In the genomic region with DNA sequence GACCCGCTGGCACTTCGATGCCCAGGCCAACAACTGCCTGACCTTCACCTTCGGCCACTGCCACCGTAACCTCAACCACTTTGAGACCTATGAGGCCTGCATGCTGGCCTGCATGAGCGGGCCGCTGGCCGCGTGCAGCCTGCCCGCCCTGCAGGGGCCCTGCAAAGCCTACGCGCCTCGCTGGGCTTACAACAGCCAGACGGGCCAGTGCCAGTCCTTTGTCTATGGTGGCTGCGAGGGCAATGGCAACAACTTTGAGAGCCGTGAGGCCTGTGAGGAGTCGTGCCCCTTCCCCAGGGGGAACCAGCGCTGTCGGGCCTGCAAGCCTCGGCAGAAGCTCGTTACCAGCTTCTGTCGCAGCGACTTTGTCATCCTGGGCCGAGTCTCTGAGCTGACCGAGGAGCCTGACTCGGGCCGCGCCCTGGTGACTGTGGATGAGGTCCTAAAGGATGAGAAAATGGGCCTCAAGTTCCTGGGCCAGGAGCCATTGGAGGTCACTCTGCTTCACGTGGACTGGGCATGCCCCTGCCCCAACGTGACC, we compare ENCODE assay signal across 1 cellular context.
TF ChIP-seq lines count a peak whose summit lies in the region.

No MANE protein-coding gene starts in this region.

TF ChIP-seq in HepG2, 621 proteins besides CTCF, POLR2A, EP300 and RAD21 (continues in another document):
- peak; percentile 21 for TF ChIP-seq AGO2 (optimal IDR thresholded peaks at IDR 0.05; ENCODE audit: low read depth, low read length)
- no peak for TF ChIP-seq ZNF547 (CRISPR knock-in tag; IDR thresholded peaks at IDR 0.05)
- TF ChIP-seq, protein P1, sequence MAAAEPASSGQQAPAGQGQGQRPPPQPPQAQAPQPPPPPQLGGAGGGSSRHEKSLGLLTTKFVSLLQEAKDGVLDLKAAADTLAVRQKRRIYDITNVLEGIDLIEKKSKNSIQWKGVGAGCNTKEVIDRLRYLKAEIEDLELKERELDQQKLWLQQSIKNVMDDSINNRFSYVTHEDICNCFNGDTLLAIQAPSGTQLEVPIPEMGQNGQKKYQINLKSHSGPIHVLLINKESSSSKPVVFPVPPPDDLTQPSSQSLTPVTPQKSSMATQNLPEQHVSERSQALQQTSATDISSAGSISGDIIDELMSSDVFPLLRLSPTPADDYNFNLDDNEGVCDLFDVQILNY (CRISPR knock-in tag; conservative IDR thresholded peaks at IDR 0.05) = no peak
- TF ChIP-seq, protein P2, sequence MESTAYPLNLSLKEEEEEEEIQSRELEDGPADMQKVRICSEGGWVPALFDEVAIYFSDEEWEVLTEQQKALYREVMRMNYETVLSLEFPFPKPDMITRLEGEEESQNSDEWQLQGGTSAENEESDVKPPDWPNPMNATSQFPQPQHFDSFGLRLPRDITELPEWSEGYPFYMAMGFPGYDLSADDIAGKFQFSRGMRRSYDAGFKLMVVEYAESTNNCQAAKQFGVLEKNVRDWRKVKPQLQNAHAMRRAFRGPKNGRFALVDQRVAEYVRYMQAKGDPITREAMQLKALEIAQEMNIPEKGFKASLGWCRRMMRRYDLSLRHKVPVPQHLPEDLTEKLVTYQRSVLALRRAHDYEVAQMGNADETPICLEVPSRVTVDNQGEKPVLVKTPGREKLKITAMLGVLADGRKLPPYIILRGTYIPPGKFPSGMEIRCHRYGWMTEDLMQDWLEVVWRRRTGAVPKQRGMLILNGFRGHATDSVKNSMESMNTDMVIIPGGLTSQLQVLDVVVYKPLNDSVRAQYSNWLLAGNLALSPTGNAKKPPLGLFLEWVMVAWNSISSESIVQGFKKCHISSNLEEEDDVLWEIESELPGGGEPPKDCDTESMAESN (CRISPR knock-in tag; conservative IDR thresholded peaks at IDR 0.05) = no peak
- TF ChIP-seq NFE2 (CRISPR knock-in tag; IDR thresholded peaks at IDR 0.05) = no peak
- no peak for TF ChIP-seq DRAP1 (CRISPR knock-in tag; IDR thresholded peaks at IDR 0.05)
- TF ChIP-seq CSRNP2 (CRISPR knock-in tag; conservative IDR thresholded peaks at IDR 0.05; ENCODE audit: low read depth) = no peak
- TF ChIP-seq ZNF251 (CRISPR knock-in tag; IDR thresholded peaks at IDR 0.05) = no peak
- no peak for TF ChIP-seq ZNF607 (CRISPR knock-in tag; IDR thresholded peaks at IDR 0.05; ENCODE audit: borderline replicate concordance)
- TF ChIP-seq ZNF687 (CRISPR knock-in tag; IDR thresholded peaks at IDR 0.05) = peak; percentile 67
- 0 out of 2 replicates have a peak, but pooled peaks have one; percentile 31 for TF ChIP-seq RXRA (CRISPR knock-in tag; IDR thresholded peaks at IDR 0.05)
- no peak for TF ChIP-seq ZFYVE20 (CRISPR knock-in tag; IDR thresholded peaks at IDR 0.05; ENCODE audit: borderline replicate concordance, low read depth)
- TF ChIP-seq ZNF513 (CRISPR knock-in tag; conservative IDR thresholded peaks at IDR 0.05) = no peak
- no peak for TF ChIP-seq SIN3B (IDR thresholded peaks at IDR 0.05; ENCODE audit: low read length)
- TF ChIP-seq REL (CRISPR knock-in tag; conservative IDR thresholded peaks at IDR 0.05) = no peak
- TF ChIP-seq NR2C2 (CRISPR knock-in tag; IDR thresholded peaks at IDR 0.05; ENCODE audit: borderline replicate concordance) = no peak
- TF ChIP-seq ESRRA (CRISPR knock-in tag; IDR thresholded peaks at IDR 0.05; ENCODE audit: low read depth) = no peak
- TF ChIP-seq, protein P3, sequence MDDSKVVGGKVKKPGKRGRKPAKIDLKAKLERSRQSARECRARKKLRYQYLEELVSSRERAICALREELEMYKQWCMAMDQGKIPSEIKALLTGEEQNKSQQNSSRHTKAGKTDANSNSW (CRISPR knock-in tag; IDR thresholded peaks at IDR 0.05; ENCODE audit: borderline replicate concordance) = no peak
- TF ChIP-seq HNRNPLL (IDR thresholded peaks at IDR 0.05; ENCODE audit: low read depth, low read length, poor library complexity, severe bottlenecking) = peak; percentile 6
- TF ChIP-seq NR1H2 (CRISPR knock-in tag; IDR thresholded peaks at IDR 0.05; ENCODE audit: borderline replicate concordance, low read depth) = 0 out of 2 replicates have a peak, but pooled peaks have one; percentile 42
- no peak for TF ChIP-seq MBD4 (IDR thresholded peaks at IDR 0.05; ENCODE audit: borderline replicate concordance, low read length)
- no peak for TF ChIP-seq GMEB1 (CRISPR knock-in tag; IDR thresholded peaks at IDR 0.05; ENCODE audit: borderline replicate concordance)
- TF ChIP-seq MIER2 (CRISPR knock-in tag; IDR thresholded peaks at IDR 0.05) = no peak
- TF ChIP-seq ZFX (CRISPR knock-in tag; IDR thresholded peaks at IDR 0.05; ENCODE audit: low read depth) = 0 out of 2 replicates have a peak, but pooled peaks have one; percentile 28
- no peak for TF ChIP-seq ZBTB3 (CRISPR knock-in tag; IDR thresholded peaks at IDR 0.05; ENCODE audit: borderline replicate concordance, low read depth)
- no peak for TF ChIP-seq DNMT3B (CRISPR knock-in tag; conservative IDR thresholded peaks at IDR 0.05)
- TF ChIP-seq CAMTA2 (CRISPR knock-in tag; IDR thresholded peaks at IDR 0.05; ENCODE audit: borderline replicate concordance) = no peak
- no peak for TF ChIP-seq ZNF329 (CRISPR knock-in tag; IDR thresholded peaks at IDR 0.05; ENCODE audit: low read depth)
- TF ChIP-seq ZNF382 (CRISPR knock-in tag; IDR thresholded peaks at IDR 0.05; ENCODE audit: borderline replicate concordance) = no peak
- TF ChIP-seq, protein P4, sequence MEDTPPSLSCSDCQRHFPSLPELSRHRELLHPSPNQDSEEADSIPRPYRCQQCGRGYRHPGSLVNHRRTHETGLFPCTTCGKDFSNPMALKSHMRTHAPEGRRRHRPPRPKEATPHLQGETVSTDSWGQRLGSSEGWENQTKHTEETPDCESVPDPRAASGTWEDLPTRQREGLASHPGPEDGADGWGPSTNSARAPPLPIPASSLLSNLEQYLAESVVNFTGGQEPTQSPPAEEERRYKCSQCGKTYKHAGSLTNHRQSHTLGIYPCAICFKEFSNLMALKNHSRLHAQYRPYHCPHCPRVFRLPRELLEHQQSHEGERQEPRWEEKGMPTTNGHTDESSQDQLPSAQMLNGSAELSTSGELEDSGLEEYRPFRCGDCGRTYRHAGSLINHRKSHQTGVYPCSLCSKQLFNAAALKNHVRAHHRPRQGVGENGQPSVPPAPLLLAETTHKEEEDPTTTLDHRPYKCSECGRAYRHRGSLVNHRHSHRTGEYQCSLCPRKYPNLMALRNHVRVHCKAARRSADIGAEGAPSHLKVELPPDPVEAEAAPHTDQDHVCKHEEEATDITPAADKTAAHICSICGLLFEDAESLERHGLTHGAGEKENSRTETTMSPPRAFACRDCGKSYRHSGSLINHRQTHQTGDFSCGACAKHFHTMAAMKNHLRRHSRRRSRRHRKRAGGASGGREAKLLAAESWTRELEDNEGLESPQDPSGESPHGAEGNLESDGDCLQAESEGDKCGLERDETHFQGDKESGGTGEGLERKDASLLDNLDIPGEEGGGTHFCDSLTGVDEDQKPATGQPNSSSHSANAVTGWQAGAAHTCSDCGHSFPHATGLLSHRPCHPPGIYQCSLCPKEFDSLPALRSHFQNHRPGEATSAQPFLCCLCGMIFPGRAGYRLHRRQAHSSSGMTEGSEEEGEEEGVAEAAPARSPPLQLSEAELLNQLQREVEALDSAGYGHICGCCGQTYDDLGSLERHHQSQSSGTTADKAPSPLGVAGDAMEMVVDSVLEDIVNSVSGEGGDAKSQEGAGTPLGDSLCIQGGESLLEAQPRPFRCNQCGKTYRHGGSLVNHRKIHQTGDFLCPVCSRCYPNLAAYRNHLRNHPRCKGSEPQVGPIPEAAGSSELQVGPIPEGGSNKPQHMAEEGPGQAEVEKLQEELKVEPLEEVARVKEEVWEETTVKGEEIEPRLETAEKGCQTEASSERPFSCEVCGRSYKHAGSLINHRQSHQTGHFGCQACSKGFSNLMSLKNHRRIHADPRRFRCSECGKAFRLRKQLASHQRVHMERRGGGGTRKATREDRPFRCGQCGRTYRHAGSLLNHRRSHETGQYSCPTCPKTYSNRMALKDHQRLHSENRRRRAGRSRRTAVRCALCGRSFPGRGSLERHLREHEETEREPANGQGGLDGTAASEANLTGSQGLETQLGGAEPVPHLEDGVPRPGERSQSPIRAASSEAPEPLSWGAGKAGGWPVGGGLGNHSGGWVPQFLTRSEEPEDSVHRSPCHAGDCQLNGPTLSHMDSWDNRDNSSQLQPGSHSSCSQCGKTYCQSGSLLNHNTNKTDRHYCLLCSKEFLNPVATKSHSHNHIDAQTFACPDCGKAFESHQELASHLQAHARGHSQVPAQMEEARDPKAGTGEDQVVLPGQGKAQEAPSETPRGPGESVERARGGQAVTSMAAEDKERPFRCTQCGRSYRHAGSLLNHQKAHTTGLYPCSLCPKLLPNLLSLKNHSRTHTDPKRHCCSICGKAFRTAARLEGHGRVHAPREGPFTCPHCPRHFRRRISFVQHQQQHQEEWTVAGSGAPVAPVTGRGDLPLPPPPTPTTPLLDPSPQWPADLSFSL (CRISPR knock-in tag; IDR thresholded peaks at IDR 0.05) = no peak
- TF ChIP-seq NKX3-1 (CRISPR knock-in tag; IDR thresholded peaks at IDR 0.05) = no peak
- no peak for TF ChIP-seq SP4 (CRISPR knock-in tag; IDR thresholded peaks at IDR 0.05)
- TF ChIP-seq, protein P5, sequence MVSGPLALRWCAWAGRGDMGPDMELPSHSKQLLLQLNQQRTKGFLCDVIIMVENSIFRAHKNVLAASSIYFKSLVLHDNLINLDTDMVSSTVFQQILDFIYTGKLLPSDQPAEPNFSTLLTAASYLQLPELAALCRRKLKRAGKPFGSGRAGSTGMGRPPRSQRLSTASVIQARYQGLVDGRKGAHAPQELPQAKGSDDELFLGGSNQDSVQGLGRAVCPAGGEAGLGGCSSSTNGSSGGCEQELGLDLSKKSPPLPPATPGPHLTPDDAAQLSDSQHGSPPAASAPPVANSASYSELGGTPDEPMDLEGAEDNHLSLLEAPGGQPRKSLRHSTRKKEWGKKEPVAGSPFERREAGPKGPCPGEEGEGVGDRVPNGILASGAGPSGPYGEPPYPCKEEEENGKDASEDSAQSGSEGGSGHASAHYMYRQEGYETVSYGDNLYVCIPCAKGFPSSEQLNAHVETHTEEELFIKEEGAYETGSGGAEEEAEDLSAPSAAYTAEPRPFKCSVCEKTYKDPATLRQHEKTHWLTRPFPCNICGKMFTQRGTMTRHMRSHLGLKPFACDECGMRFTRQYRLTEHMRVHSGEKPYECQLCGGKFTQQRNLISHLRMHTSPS (CRISPR knock-in tag; IDR thresholded peaks at IDR 0.05; ENCODE audit: low read depth) = peak; percentile 51; the same call in 1 of the 2 replicates
- no peak for TF ChIP-seq ZNF253 (CRISPR knock-in tag; IDR thresholded peaks at IDR 0.05; ENCODE audit: borderline replicate concordance)
